Comparison of ENCODE assay signal across 1 cellular context in genomic region chr5:149427374-149427773, GRCh38.
TF ChIP-seq lines count a peak whose summit lies in the region.

No MANE protein-coding gene starts in this region.

TF ChIP-seq in IMR-90, 13 proteins besides CTCF, POLR2A, EP300 and RAD21 (continued from another document):
- no peak for TF ChIP-seq RCOR1 (IDR thresholded peaks at IDR 0.05; ENCODE audit: insufficient replicate concordance, low read length)
- TF ChIP-seq NFE2L2 (IDR thresholded peaks at IDR 0.05; ENCODE audit: low read depth, low read length): no peak
- no peak for TF ChIP-seq USF2 (IDR thresholded peaks at IDR 0.05; ENCODE audit: low read depth, low read length)
- TF ChIP-seq FOS (IDR thresholded peaks at IDR 0.05; ENCODE audit: low read depth, low read length): no peak
- no peak for TF ChIP-seq MXI1 (IDR thresholded peaks at IDR 0.05; ENCODE audit: borderline replicate concordance, low read depth, low read length)
- TF ChIP-seq CEBPB (IDR thresholded peaks at IDR 0.05; ENCODE audit: low read depth, low read length): no peak
- no peak for TF ChIP-seq ELK1 (IDR thresholded peaks at IDR 0.05; ENCODE audit: borderline replicate concordance, low read depth, low read length)
- TF ChIP-seq CHD1 (IDR thresholded peaks at IDR 0.05; ENCODE audit: low read depth, low read length): no peak
- TF ChIP-seq BHLHE40 (IDR thresholded peaks at IDR 0.05; ENCODE audit: low read depth, low read length): no peak
- no peak for TF ChIP-seq MAZ (IDR thresholded peaks at IDR 0.05; ENCODE audit: borderline replicate concordance, low read depth, low read length)
- TF ChIP-seq RFX5 (IDR thresholded peaks at IDR 0.05; ENCODE audit: low read depth, low read length): no peak
- no peak for TF ChIP-seq MAFK (IDR thresholded peaks at IDR 0.05; ENCODE audit: low read depth, low read length)
